ENCODE assay signal across 1 cellular context in genomic region chr12:56636675-56637540, GRCh38.
TF ChIP-seq lines count a peak whose summit lies in the region.

No MANE protein-coding gene starts in this region.

TF ChIP-seq in SK-N-SH, 30 proteins besides CTCF, POLR2A, EP300 and RAD21 (continued from another document):
- peak; percentile 56; the same call in 1 of the 2 replicates for TF ChIP-seq RCOR1 (IDR thresholded peaks at IDR 0.05; ENCODE audit: low read length)
- peak; percentile 72 for TF ChIP-seq PBX3 (IDR thresholded peaks at IDR 0.05)
- 0 out of 2 replicates have a peak, but pooled peaks have one; percentile 39 for TF ChIP-seq FOXJ3 (CRISPR knock-in tag; IDR thresholded peaks at IDR 0.05)
- TF ChIP-seq SIN3A (IDR thresholded peaks at IDR 0.05; ENCODE audit: borderline replicate concordance, low read depth, low read length): peak; percentile 95
